Comparison of ENCODE assay signal across 9 cellular contexts in genomic region chr18:77096936-77097886, GRCh38. TPM values are rescaled to one million over a fixed set of nuclear protein-coding genes. Genes with fewer than 3 reads are reported as not detected.
DNase-seq lines count a peak whose midpoint lies in the region; ATAC-seq lines count a peak whose summit lies in the region.
"Had no signal": no experiment of that assay in that cellular context is flagged by ENCODE, and none has a peak within 500 bp of the region (broad histone marks: within the 10 kb centered on the region; RNA-seq: fewer than 3 reads in every experiment).

No MANE protein-coding gene starts in this region.

- H3K4ac ChIP-seq in trophoblast cell (ENCODE audit: low read depth, low read length), result no peak overlapping the region

- no peak overlapping the region for H3K9ac ChIP-seq in trophoblast cell (ENCODE audit: low read length)

- H2BK120ac ChIP-seq in trophoblast cell (ENCODE audit: insufficient read depth, low read length, poor library complexity), result no peak overlapping the region

- H2BK5ac ChIP-seq in trophoblast cell (ENCODE audit: low read depth, low read length, poor library complexity), result no peak overlapping the region

- no peaks in the 10 kb centered on the region for H3K79me2 ChIP-seq in trophoblast cell (ENCODE audit: control insufficient read depth, insufficient read depth, low read length, poor library complexity)

- H3K23ac ChIP-seq in trophoblast cell (ENCODE audit: low read length), result no peak overlapping the region

- WGBS in trophoblast cell (ENCODE audit: extremely low coverage, insufficient coverage, insufficient read length), result no CpG with 5 or more reads among the region's 11 CpGs

- no peak overlapping the region for H2AK5ac ChIP-seq in trophoblast cell (ENCODE audit: low read length)

- no peaks in the 10 kb centered on the region for H3K27me3 ChIP-seq in H7 (ENCODE audit: control insufficient read depth, insufficient read depth, low read length)
- no peaks in the 10 kb centered on the region for H3K27me3 ChIP-seq in trophoblast cell (ENCODE audit: insufficient read depth, low read length)

- no peak overlapping the region for H4K12ac ChIP-seq in trophoblast cell (ENCODE audit: low read depth, low read length)

- no peak overlapping the region for H4K91ac ChIP-seq in trophoblast cell (ENCODE audit: low read depth, low read length)

- no peak overlapping the region for H2AFZ ChIP-seq in trophoblast cell (ENCODE audit: insufficient read depth, low read length, poor library complexity)

- H3K4me1 Mint-ChIP-seq in central memory CD8-positive, alpha-beta T cell, result peaks cover 90% of the 10 kb centered on the region

- H3K36me3 ChIP-seq in H7 (replicated peaks; ENCODE audit: control insufficient read depth, insufficient read depth, low read length) (no peaks in the 10 kb centered on the region; the same call in 1 of the 2 replicates), trophoblast cell (ENCODE audit: control insufficient read depth in 1 of 2, insufficient read depth in 2 of 2, low read length in 2 of 2) (peaks cover 0 to 3% of the 10 kb centered on the region in 2 experiments)

- no peaks in the 10 kb centered on the region for H3K9me3 Mint-ChIP-seq in central memory CD8-positive, alpha-beta T cell

- no peaks in the 10 kb centered on the region for H3K9me3 ChIP-seq in trophoblast cell (ENCODE audit: insufficient read depth, low read depth, low read length)

- peak; percentile 83 for DNase-seq in H7
- DNase-seq in NCI-H1417 treated with DMSO at 0.1 percent for 48 hours (lab: John Stamatoyannopoulos, UW), result peak; percentile 70
- no peak for DNase-seq in central memory CD8-positive, alpha-beta T cell (ENCODE audit: low spot score in 2 of 2)
- no peak for DNase-seq in trophoblast cell
- no peak for DNase-seq in activated effector memory CD4-positive, alpha-beta T cell treated with Interleukin-2 at 50 U/mL for 16 hours
- no peak for DNase-seq in NCI-H446 (lab: John Stamatoyannopoulos, UW)
- DNase-seq: central memory CD4-positive, alpha-beta T cell; RPMI8226 had no signal

- H3K79me1 ChIP-seq in trophoblast cell (ENCODE audit: low read length), result peaks cover 12% of the 10 kb centered on the region

- H2BK12ac ChIP-seq in trophoblast cell (ENCODE audit: low read length), result peak overlapping the region; percentile 26

- no peak for ATAC-seq in central memory CD8-positive, alpha-beta T cell (replicated peaks; ENCODE audit: extremely low read depth, poor library complexity, severe bottlenecking)
- no peak for ATAC-seq in HG02588 (IDR thresholded peaks at IDR 0.05; ENCODE audit: unreplicated experiment)

- no peak overlapping the region for H3K18ac ChIP-seq in trophoblast cell (ENCODE audit: low read length)

- H3K27ac Mint-ChIP-seq in central memory CD8-positive, alpha-beta T cell (ENCODE audit: low read depth), result peak overlapping the region; percentile 94

- peak overlapping the region; percentile 75 for H3K4me3 Mint-ChIP-seq in central memory CD8-positive, alpha-beta T cell

- peaks cover 49% of the 10 kb centered on the region for H3K36me3 Mint-ChIP-seq in central memory CD8-positive, alpha-beta T cell (ENCODE audit: insufficient read depth)

- H3K27ac ChIP-seq in trophoblast cell (ENCODE audit: low read depth, low read length), result no peak overlapping the region

- no peak overlapping the region for H4K8ac ChIP-seq in trophoblast cell (ENCODE audit: low read depth, low read length)

- no peak overlapping the region for H3K4me3 ChIP-seq in H7 (ENCODE audit: insufficient read depth, low read depth, low read length)
- no peak overlapping the region for H3K4me3 ChIP-seq in trophoblast cell (ENCODE audit: low read depth, low read length)

- H3K27me3 Mint-ChIP-seq in central memory CD8-positive, alpha-beta T cell, result no peaks in the 10 kb centered on the region

- H3K4me1 ChIP-seq in trophoblast cell (ENCODE audit: control insufficient read depth in 1 of 2, insufficient read depth in 2 of 2, low read length in 2 of 2), result peaks cover 34 to 40% of the 10 kb centered on the region in 2 experiments

- H3K4me2 ChIP-seq in trophoblast cell (ENCODE audit: low read length), result no peak overlapping the region

- H3K14ac ChIP-seq in trophoblast cell (ENCODE audit: low read length), result no peak overlapping the region

RNA-seq across cellular contexts. Expression of gene MBP, which starts 35.4 kb away (rescaled TPM):
- total RNA-seq in H7 (2014; rRNA removed; shearing (Covaris generic)), result 4.5 and 8.6 TPM in 2 replicates
- 8.4 and 9.2 TPM in 2 replicates for polyA plus RNA-seq in trophoblast cell (2013)

Comparison
In these comparisons a context has a peak if more than half of its experiments do, and no peak if none do; other contexts are left out.
1. DNase-seq: peak in H7 (single experiment) and NCI-H1417 treated with DMSO at 0.1 percent for 48 hours (single experiment); none in central memory CD8-positive, alpha-beta T cell (0 of 2), trophoblast cell (0 of 2), activated effector memory CD4-positive, alpha-beta T cell treated with Interleukin-2 at 50 U/mL for 16 hours (single experiment) and NCI-H446 (0 of 2).